Comparison of ENCODE assay signal across 8 cellular contexts in the genomic region with DNA sequence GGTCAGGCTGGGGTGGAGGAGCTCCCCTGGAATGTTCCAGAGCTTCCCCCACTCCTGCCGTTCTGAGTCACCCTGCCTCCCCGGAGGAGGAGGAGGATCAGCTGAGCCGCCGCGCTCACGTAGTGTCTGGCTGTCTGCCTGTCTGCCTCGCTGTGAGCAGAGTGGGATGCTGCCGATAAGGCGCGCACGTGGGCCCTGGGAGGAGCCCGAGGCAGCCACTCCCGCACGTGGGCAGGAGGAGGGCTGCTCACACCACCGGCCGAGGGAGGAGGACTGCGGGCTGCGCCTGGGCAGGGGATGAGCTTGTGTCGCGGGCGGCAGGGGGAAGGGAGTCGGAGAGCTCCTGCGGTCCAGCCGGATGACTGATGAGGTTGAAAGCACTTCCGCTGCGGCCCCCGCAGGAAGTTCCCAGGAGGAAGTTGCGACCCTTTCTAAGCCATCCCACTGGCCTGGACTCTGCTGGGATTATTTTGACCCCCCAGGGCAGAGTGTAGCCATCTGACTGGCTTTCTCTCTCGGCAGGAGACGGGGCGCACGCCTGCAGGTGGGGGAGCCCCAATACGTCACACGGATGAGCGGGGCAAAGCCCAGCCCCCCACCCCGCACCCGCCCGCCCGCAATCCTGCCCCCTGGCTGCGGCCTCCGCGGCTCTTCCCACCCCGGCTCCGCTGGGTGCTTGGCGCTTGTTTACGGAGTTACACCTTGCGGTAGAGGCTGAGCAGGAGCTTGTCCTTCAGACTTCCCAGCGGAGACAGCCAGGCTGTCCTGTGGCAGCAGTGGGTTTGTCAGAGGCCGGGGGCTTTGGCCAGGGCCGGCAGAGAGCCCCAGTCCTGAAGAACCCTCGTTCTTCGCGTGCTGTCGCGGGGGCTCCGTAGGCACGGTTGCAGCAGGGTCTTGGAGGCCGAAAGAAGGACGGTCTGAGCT. TPM values are rescaled to one million over a fixed set of nuclear protein-coding genes. Genes with fewer than 3 reads are reported as not detected.
DNase-seq lines count a peak whose midpoint lies in the region; TF ChIP-seq lines count a peak whose summit lies in the region.

No MANE protein-coding gene starts in this region.

- H3K27me3 ChIP-seq in GM23248 (replicated peaks; ENCODE audit: insufficient read depth) (no peaks in the 10 kb centered on the region), SU-DHL-6 (ENCODE audit: low read length) (no peaks in the 10 kb centered on the region), osteoblast (ENCODE audit: insufficient read depth, low read length) (no peaks in the 10 kb centered on the region)

- H3K79me2 ChIP-seq in GM23248 (ENCODE audit: insufficient read depth) (peaks cover 71% of the 10 kb centered on the region), SU-DHL-6 (ENCODE audit: insufficient read depth, low read length) (no peaks in the 10 kb centered on the region), osteoblast (ENCODE audit: insufficient read depth, low read length) (peaks cover 77% of the 10 kb centered on the region)

- H2AFZ ChIP-seq in GM23248 (no peak overlapping the region; the same call in 1 of the 2 replicates), SU-DHL-6 (ENCODE audit: low read depth, low read length, severe bottlenecking) (peak overlapping the region; percentile 58), osteoblast (ENCODE audit: low read length) (peak overlapping the region; percentile 57)

- H3K4me3 ChIP-seq in GM23248, result peak overlapping the region; percentile 45
- peak overlapping the region; percentile 58 for H3K4me3 ChIP-seq in LNCaP clone FGC (ENCODE audit: low read depth, low read length)
- H3K4me3 ChIP-seq in SU-DHL-6 (ENCODE audit: insufficient read depth, low read length, poor library complexity, severe bottlenecking), result peak overlapping the region; percentile 34
- H3K4me3 ChIP-seq in osteoblast (ENCODE audit: insufficient read depth, low read length), result peak overlapping the region; percentile 65

- H4K20me1 ChIP-seq in GM23248 (ENCODE audit: insufficient read depth), result no peaks in the 10 kb centered on the region
- H4K20me1 ChIP-seq in SU-DHL-6 (ENCODE audit: low read depth, low read length), result no peaks in the 10 kb centered on the region
- peaks cover 33% of the 10 kb centered on the region for H4K20me1 ChIP-seq in osteoblast (ENCODE audit: insufficient read depth, low read length)

- TF ChIP-seq CTCF in LNCaP clone FGC (IDR thresholded peaks at IDR 0.05; ENCODE audit: control insufficient read depth, extremely low read depth, insufficient read depth) (peak; percentile 17; the same call in 1 of the 2 replicates), SU-DHL-6 (IDR thresholded peaks at IDR 0.05; ENCODE audit: insufficient read depth, low read length, poor library complexity, severe bottlenecking) (no peak), osteoblast (IDR thresholded peaks at IDR 0.05; ENCODE audit: extremely low read depth, low read depth, low read length) (no peak)

- H3K9ac ChIP-seq in GM23248 (peak overlapping the region; percentile 63), SU-DHL-6 (ENCODE audit: low read length) (peak overlapping the region; percentile 46)

- H3K9me3 ChIP-seq in GM23248 (ENCODE audit: low read depth) (no peaks in the 10 kb centered on the region), SU-DHL-6 (ENCODE audit: insufficient read depth, low read length) (no peaks in the 10 kb centered on the region), osteoblast (ENCODE audit: low read depth, low read length) (no peaks in the 10 kb centered on the region)

- H3K9me2 ChIP-seq in GM23248 (ENCODE audit: insufficient read depth), result no peaks in the 10 kb centered on the region
- no peaks in the 10 kb centered on the region for H3K9me2 ChIP-seq in SU-DHL-6 (replicated peaks; ENCODE audit: insufficient read depth, low read length)

- DNase-seq in EL (peak; percentile 99), GM23248 (peak; percentile 99), LNCaP clone FGC (ENCODE audit: low read depth) (peak; percentile 92), head of caudate nucleus (peak; percentile 84 to 99 (median 93)), osteoblast (ENCODE audit: insufficient read length, low spot score, missing footprints) (peak; percentile 99)
- DNase-seq in activated naive CD8-positive, alpha-beta T cell treated with anti-CD3 and anti-CD28 coated beads, Interleukin-2, amount 50 U/mL, for 16 hours (ENCODE audit: low read depth, low spot score), result peak; percentile 40

- H3K4me2 ChIP-seq in GM23248 (ENCODE audit: unreplicated experiment) (peak overlapping the region; percentile 71), SU-DHL-6 (ENCODE audit: low read depth, low read length, poor library complexity, severe bottlenecking) (peak overlapping the region; percentile 59), osteoblast (ENCODE audit: insufficient read depth, low read length) (peak overlapping the region; percentile 81)

- H3K36me3 ChIP-seq in GM23248 (ENCODE audit: low read depth) (no peaks in the 10 kb centered on the region), SU-DHL-6 (ENCODE audit: low read length) (no peaks in the 10 kb centered on the region), osteoblast (ENCODE audit: insufficient read depth, low read length) (peaks cover 9% of the 10 kb centered on the region)

- intact Hi-C loops in head of caudate nucleus (cut with DNase I), result loop anchor here (10.0 kb wide), 1 partner anchor 56 kb away; a partner anchor contains a TSS

- H3K4me1 ChIP-seq in GM23248 (ENCODE audit: insufficient read depth), result peaks cover 58% of the 10 kb centered on the region
- H3K4me1 ChIP-seq in osteoblast (ENCODE audit: insufficient read depth, low read length), result peaks cover 39% of the 10 kb centered on the region

- H3F3A ChIP-seq in GM23248 (ENCODE audit: insufficient read depth) (peaks cover 31% of the 10 kb centered on the region), SU-DHL-6 (ENCODE audit: insufficient read depth) (peaks cover 4% of the 10 kb centered on the region; the same call in 1 of the 2 replicates)

- in situ Hi-C loops in GM23248 (cut with MboI), result no loop called here

- 32 to 37% methylated on average over 42 to 53 of the region's 59 CpGs for WGBS in GM23248 (ENCODE audit: low coverage in 1 of 2, low lambda C conversion rate in 2 of 2, missing lambda C conversion rate in 2 of 2), 2 experiments

- peak overlapping the region; percentile 86 for H3K27ac ChIP-seq in GM23248
- no peak overlapping the region for H3K27ac ChIP-seq in SU-DHL-6 (ENCODE audit: low read depth, low read length)
- peak overlapping the region; percentile 89 for H3K27ac ChIP-seq in osteoblast (ENCODE audit: low read depth, low read length)
- H3K27ac ChIP-seq in temporal lobe (ENCODE audit: low read depth, low read length), result peak overlapping the region; percentile 97

RNA-seq across cellular contexts. Expression of a gene that starts 9.8 kb away (rescaled TPM):
- total RNA-seq in GM23248 (2014; rRNA removed; shearing (Covaris generic)), result 67.5 and 68.0 TPM in 2 replicates
- polyA plus RNA-seq in GM23248 (2016; fragmentation: Nextera tagmentation; extraction: Ambion mirVana), result 81.8 and 89.7 TPM in 2 replicates
- 88.4 and 89.4 TPM in 2 replicates for total RNA-seq in osteoblast
- 38.6 TPM for total RNA-seq in temporal lobe

RNA-seq across cellular contexts. Expression of a gene that starts 47.4 kb away (rescaled TPM):
- total RNA-seq in GM23248 (2014; rRNA removed; shearing (Covaris generic)), result 6.7 and 7.8 TPM in 2 replicates
- polyA plus RNA-seq in GM23248 (2016; fragmentation: Nextera tagmentation; extraction: Ambion mirVana), result 95.0 and 97.5 TPM in 2 replicates
- total RNA-seq in osteoblast, result 14.8 and 18.3 TPM in 2 replicates
- total RNA-seq in temporal lobe, result 5.7 TPM

Comparison
In these comparisons a context has a peak if more than half of its experiments do, and no peak if none do; other contexts are left out.
1. DNase-seq: peak in every context shown above with its lines; median percentile 99 in EL; 99 in GM23248; 99 in osteoblast; 93 in head of caudate nucleus; 92 in LNCaP clone FGC; 40 in activated naive CD8-positive, alpha-beta T cell treated with anti-CD3 and anti-CD28 coated beads, Interleukin-2, amount 50 U/mL, for 16 hours.